ENCODE assay signal across 9 cellular contexts in genomic region chr1:111476761-111477309, GRCh38. TPM values are rescaled to one million over a fixed set of nuclear protein-coding genes. Genes with fewer than 3 reads are reported as not detected.
DNase-seq lines count a peak whose midpoint lies in the region; ATAC-seq and TF ChIP-seq lines count a peak whose summit lies in the region.
"Had no signal": no experiment of that assay in that cellular context is flagged by ENCODE, and none has a peak within 500 bp of the region (broad histone marks: within the 10 kb centered on the region; RNA-seq: fewer than 3 reads in every experiment).

No MANE protein-coding gene starts in this region.

- ATAC-seq in GM18502 (IDR thresholded peaks at IDR 0.05; ENCODE audit: poor library complexity, unreplicated experiment), result peak; percentile 73
- peak; percentile 73 for ATAC-seq in HG02642 (IDR thresholded peaks at IDR 0.05; ENCODE audit: poor library complexity, unreplicated experiment)
- peak; percentile 66 for ATAC-seq in mucosa of descending colon

- no peak overlapping the region for H3K27ac ChIP-seq in WERI-Rb-1

- no peak overlapping the region for H3K4me3 ChIP-seq in mucosa of descending colon
- no peak overlapping the region for H3K4me3 ChIP-seq in WERI-Rb-1 (ENCODE audit: low read depth, low read length)

- TF ChIP-seq CTCF in mucosa of descending colon (IDR thresholded peaks at IDR 0.05), result no peak
- no peak for TF ChIP-seq CTCF in WERI-Rb-1 (IDR thresholded peaks at IDR 0.05; ENCODE audit: low read depth, low read length)

- H3K27me3 ChIP-seq in WERI-Rb-1 (ENCODE audit: insufficient read depth, low read depth, severe bottlenecking), result no peaks in the 10 kb centered on the region

- no peaks in the 10 kb centered on the region for H3K4me1 ChIP-seq in mucosa of descending colon (ENCODE audit: low read depth)

- H3K9me3 ChIP-seq in mucosa of descending colon, result no peaks in the 10 kb centered on the region
- no peaks in the 10 kb centered on the region for H3K9me3 ChIP-seq in WERI-Rb-1 (ENCODE audit: severe bottlenecking)

- DNase-seq in SKM-1 (lab: John Stamatoyannopoulos, UW; ENCODE audit: unreplicated experiment) (peak; percentile 41), mucosa of descending colon (peak in 1 of 3 donors; percentile 21), NCI-H2227 treated with DMSO at 0.1 percent for 48 hours (lab: John Stamatoyannopoulos, UW) (no peak), NCI-H1417 (lab: John Stamatoyannopoulos, UW) (no peak), WERI-Rb-1 (no peak), NCI-H345 treated with DMSO at 0.1 percent for 48 hours (lab: John Stamatoyannopoulos, UW; ENCODE audit: unreplicated experiment) (no peak)

- intact Hi-C loops in mucosa of descending colon (cut with DNase I, micrococcal nuclease), result no loop called here

- H3K36me3 ChIP-seq in mucosa of descending colon (ENCODE audit: low read depth) (no peaks in the 10 kb centered on the region), WERI-Rb-1 (no peaks in the 10 kb centered on the region)

RNA-seq across cellular contexts. Expression of gene C1orf162, which starts 3.1 kb away (rescaled TPM):
- total RNA-seq in mucosa of descending colon, result 10 to 100 TPM in 2 of 3 donors, 1 to 10 TPM in 1; 4.2 to 21.5 (median 14.7) TPM

RNA-seq across cellular contexts. Expression of gene ADORA3, which starts 26.6 kb away (rescaled TPM):
- total RNA-seq in mucosa of descending colon, result 1 to 10 TPM; 1.3 to 8.4 (median 7.5) TPM

RNA-seq across cellular contexts. Expression of gene TMIGD3, which starts 26.6 kb away (rescaled TPM):
- 1 to 10 TPM in 2 of 3 donors, under 1 TPM in 1; 0.87 to 5.0 (median 3.5) TPM for total RNA-seq in mucosa of descending colon
- total RNA-seq: dermis microvascular lymphatic vessel endothelial cell had no signal

RNA-seq across cellular contexts. Expression of gene ATP5PB, which starts 27.6 kb away (rescaled TPM):
- total RNA-seq in mucosa of descending colon, result 100 to 1,000 TPM; 274 to 427 (median 390) TPM

RNA-seq across cellular contexts. Expression of gene WDR77, which starts 27.8 kb away (rescaled TPM):
- total RNA-seq in mucosa of descending colon, result 10 to 100 TPM; 20.2 to 28.2 (median 23.4) TPM
